ENCODE assay signal across 12 cellular contexts in genomic region chr7:132683967-132684690, GRCh38.
DNase-seq lines count a peak whose midpoint lies in the region; TF ChIP-seq lines count a peak whose summit lies in the region.
"Had no signal": no experiment of that assay in that cellular context is flagged by ENCODE, and none has a peak within 500 bp of the region (broad histone marks: within the 10 kb centered on the region; RNA-seq: fewer than 3 reads in every experiment).

No MANE protein-coding gene starts in this region.

- DNase-seq in Ammon's horn (ENCODE audit: low spot score) (peak; percentile 10), H9 (no peak), WERI-Rb-1 (no peak), fibroblast of the aortic adventitia (ENCODE audit: low read depth) (peak; percentile 5), iPS-NIHi11 (ENCODE audit: low spot score) (no peak)
- DNase-seq in stimulated activated CD4-positive, alpha-beta T cell treated with anti-CD3 and anti-CD28 coated beads, Interleukin-2, amount 100 ng/mL, for 48 hours, result no peak
- no peak for DNase-seq in activated naive CD4-positive, alpha-beta T cell (lab: John Stamatoyannopoulos, UW)
- DNase-seq: CD8-positive, alpha-beta memory T cell; NCI-H146; NCI-H446; SIG-M5 had no signal

- H3K23ac ChIP-seq in H9 (ENCODE audit: insufficient read length, low read depth, low read length), result no peak overlapping the region

- H3K79me1 ChIP-seq in H9 (ENCODE audit: insufficient read depth, low read depth, low read length, poor library complexity, severe bottlenecking), result no peaks in the 10 kb centered on the region

- no peak overlapping the region for H4K8ac ChIP-seq in H9 (replicated peaks; ENCODE audit: insufficient read length, low read depth, low read length)

- no peaks in the 10 kb centered on the region for H3K36me3 ChIP-seq in WERI-Rb-1
- H3K36me3 ChIP-seq: BLaER1 had no signal

- H3K27ac Mint-ChIP-seq in H9, result no peak overlapping the region
- H3K27ac Mint-ChIP-seq: CD8-positive, alpha-beta memory T cell had no signal

- H4K91ac ChIP-seq in H9 (ENCODE audit: insufficient read length, low read depth, low read length), result no peak overlapping the region

- no peak overlapping the region for H2BK20ac ChIP-seq in H9 (ENCODE audit: low read depth, low read length, poor library complexity, severe bottlenecking)

- no peak overlapping the region for H3K9ac ChIP-seq in H9 (ENCODE audit: extremely low read depth, insufficient read length, low read length)
- H3K9ac ChIP-seq: BLaER1 had no signal

- no peak overlapping the region for H3K4me3 ChIP-seq in WERI-Rb-1 (ENCODE audit: low read depth, low read length)
- H3K4me3 ChIP-seq in fibroblast of the aortic adventitia (ENCODE audit: low read depth, low read length), result no peak overlapping the region
- H3K4me3 ChIP-seq: BLaER1 had no signal

- H3K27ac ChIP-seq in H9 (ENCODE audit: insufficient read length, low read depth, low read length) (no peak overlapping the region), WERI-Rb-1 (no peak overlapping the region)
- H3K27ac ChIP-seq: BLaER1 had no signal

- 0 out of 2 replicates have a peak, but pooled peaks cover 1% of the 10 kb centered on the region for H3K4me1 ChIP-seq in H9 (ENCODE audit: insufficient read depth, low read length)
- H3K4me1 ChIP-seq: BLaER1 had no signal

- H3K9me3 Mint-ChIP-seq in H9, result peaks cover 7 to 17% of the 10 kb centered on the region in 2 experiments
- H3K9me3 Mint-ChIP-seq: CD8-positive, alpha-beta memory T cell had no signal

- H3K18ac ChIP-seq in H9 (ENCODE audit: insufficient read length, low read depth, low read length), result no peak overlapping the region

- peaks cover 7 to 14% (median 11%) of the 10 kb centered on the region in 3 experiments for H3K36me3 Mint-ChIP-seq in H9 (ENCODE audit: insufficient read depth in 1 of 3, low read depth in 3 of 3)
- H3K36me3 Mint-ChIP-seq: CD8-positive, alpha-beta memory T cell had no signal

- no peak overlapping the region for H3K14ac ChIP-seq in H9 (ENCODE audit: insufficient read depth, low read length)

- H3K23me2 ChIP-seq in H9 (ENCODE audit: insufficient read length, low read depth, low read length, poor library complexity, severe bottlenecking), result no peaks in the 10 kb centered on the region

- no peaks in the 10 kb centered on the region for H3K27me3 ChIP-seq in H9 (ENCODE audit: insufficient read depth, low read length)
- no peaks in the 10 kb centered on the region for H3K27me3 ChIP-seq in WERI-Rb-1 (ENCODE audit: insufficient read depth, low read depth, severe bottlenecking)
- H3K27me3 ChIP-seq: BLaER1 had no signal

- no peak overlapping the region for H2BK12ac ChIP-seq in H9 (ENCODE audit: insufficient read length, low read depth, low read length)

- no peak overlapping the region for H2AFZ ChIP-seq in H9 (ENCODE audit: low read length)

- TF ChIP-seq CTCF in H9 (conservative IDR thresholded peaks at IDR 0.05) (peak; percentile 33; the same call in 2 of the 3 replicates), WERI-Rb-1 (IDR thresholded peaks at IDR 0.05; ENCODE audit: low read depth, low read length) (0 out of 2 replicates have a peak, but pooled peaks have one; percentile 3), fibroblast of the aortic adventitia (IDR thresholded peaks at IDR 0.05; ENCODE audit: insufficient read depth, low read length) (no peak)

- H4K20me1 ChIP-seq in H9 (ENCODE audit: control insufficient read depth, insufficient read depth, insufficient read length), result no peaks in the 10 kb centered on the region
- H4K20me1 ChIP-seq: BLaER1 had no signal

- H3K9me3 ChIP-seq in H9 (ENCODE audit: control insufficient read depth, low read depth, low read length) (peaks cover 5% of the 10 kb centered on the region), WERI-Rb-1 (ENCODE audit: severe bottlenecking) (no peaks in the 10 kb centered on the region)

- H3K4ac ChIP-seq in H9 (ENCODE audit: low read depth, low read length), result no peak overlapping the region

- peaks cover 22 to 28% of the 10 kb centered on the region in 2 experiments for H3K4me1 Mint-ChIP-seq in H9
- H3K4me1 Mint-ChIP-seq: CD8-positive, alpha-beta memory T cell had no signal

- no peak overlapping the region for H2BK5ac ChIP-seq in H9 (ENCODE audit: insufficient read length, low read length)

- no CpG with 5 or more reads among the region's 11 CpGs for WGBS in H9 (ENCODE audit: extremely low coverage, insufficient read length, low lambda C conversion rate)

- H3K56ac ChIP-seq in H9 (ENCODE audit: insufficient read length, low read depth, low read length), result no peak overlapping the region

- no peak overlapping the region for H3T11ph ChIP-seq in H9 (ENCODE audit: low read length)

- no peak overlapping the region for H2BK15ac ChIP-seq in H9 (ENCODE audit: low read depth, low read length)

- H2AK5ac ChIP-seq in H9 (ENCODE audit: insufficient read length, low read length), result no peak overlapping the region

- H3K4me2 ChIP-seq in H9 (ENCODE audit: insufficient read depth, insufficient read length, low read length), result no peak overlapping the region
- H3K4me2 ChIP-seq: BLaER1 had no signal

- H2BK120ac ChIP-seq in H9 (ENCODE audit: low read depth, low read length, poor library complexity, severe bottlenecking), result no peak overlapping the region

- H3K79me2 ChIP-seq in H9 (ENCODE audit: insufficient read depth, low read length), result no peaks in the 10 kb centered on the region

- H3K4me3 Mint-ChIP-seq in H9, result no peak overlapping the region
- H3K4me3 Mint-ChIP-seq: CD8-positive, alpha-beta memory T cell had no signal

- peaks cover 6% of the 10 kb centered on the region; the same call in 1 of the 2 replicates for H3K27me3 Mint-ChIP-seq in H9 (ENCODE audit: low read depth)

- H4K5ac ChIP-seq in H9 (ENCODE audit: insufficient read length, low read depth, low read length), result no peak overlapping the region

Comparison
In these comparisons a context has a peak if more than half of its experiments do, and no peak if none do; other contexts are left out.
1. DNase-seq: peak in Ammon's horn (single experiment) and fibroblast of the aortic adventitia (single experiment); none in H9 (single experiment), WERI-Rb-1 (single experiment), stimulated activated CD4-positive, alpha-beta T cell treated with anti-CD3 and anti-CD28 coated beads, Interleukin-2, amount 100 ng/mL, for 48 hours (0 of 2), iPS-NIHi11 (single experiment) and activated naive CD4-positive, alpha-beta T cell (0 of 4).